Comparison of ENCODE assay signal across 9 cellular contexts in the genomic region with DNA sequence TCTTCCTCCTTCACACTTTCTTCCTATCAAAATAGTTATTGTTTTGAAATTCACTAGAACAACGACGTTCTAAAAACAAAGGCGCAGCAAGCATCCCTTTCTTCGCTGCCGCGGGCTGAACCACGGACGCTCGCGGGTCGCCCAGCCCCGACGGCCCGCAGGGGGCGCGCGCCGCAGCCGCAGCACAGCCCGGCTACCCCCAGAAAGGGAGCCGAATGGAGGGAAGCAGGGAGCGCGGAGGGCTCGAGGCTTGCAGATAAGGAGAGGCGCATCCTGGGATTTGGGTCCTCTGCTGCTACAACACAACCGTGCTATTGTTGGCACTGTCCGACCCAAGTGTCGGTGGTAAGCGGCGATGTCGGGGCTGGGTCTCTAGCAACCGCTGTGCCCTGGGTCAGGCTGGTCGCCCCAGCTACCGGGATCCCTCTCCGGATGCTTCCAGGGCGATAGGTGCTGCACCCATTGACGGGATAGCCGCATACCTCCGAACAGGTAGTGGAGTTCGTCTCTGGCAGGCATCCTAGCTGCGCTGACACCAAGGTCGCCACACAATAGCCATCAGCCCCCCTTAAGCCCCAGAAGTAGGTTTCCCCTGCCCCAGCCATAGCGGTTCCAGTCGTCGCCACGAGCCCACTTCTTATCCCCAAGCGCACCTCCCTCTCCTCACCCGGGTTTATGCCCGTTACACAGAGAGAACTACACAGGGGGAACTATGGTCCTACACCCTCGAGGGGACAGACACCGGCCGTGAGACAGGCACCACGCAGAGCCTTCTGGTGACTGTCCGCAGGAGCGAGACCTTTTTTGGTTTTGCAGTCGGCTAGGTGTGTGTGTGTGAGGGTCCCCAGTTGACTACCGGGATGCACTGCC. TPM values are rescaled to one million over a fixed set of nuclear protein-coding genes. Genes with fewer than 3 reads are reported as not detected.
DNase-seq lines count a peak whose midpoint lies in the region; ATAC-seq and TF ChIP-seq lines count a peak whose summit lies in the region.
"Had no signal": no experiment of that assay in that cellular context is flagged by ENCODE, and none has a peak within 500 bp of the region (broad histone marks: within the 10 kb centered on the region; RNA-seq: fewer than 3 reads in every experiment).

No MANE protein-coding gene starts in this region.

- no peaks in the 10 kb centered on the region for H3K9me2 ChIP-seq in OCI-LY7 (ENCODE audit: insufficient read depth, low read length)

- H3K4me3 ChIP-seq in OCI-LY7 (ENCODE audit: low read depth, low read length, poor library complexity, severe bottlenecking) (no peak overlapping the region), endodermal cell (ENCODE audit: low read length) (peak overlapping the region; percentile 76), osteoblast (ENCODE audit: insufficient read depth, low read length) (no peak overlapping the region)

- H3K79me2 ChIP-seq in OCI-LY7 (ENCODE audit: insufficient read depth, low read depth, low read length) (no peaks in the 10 kb centered on the region), osteoblast (ENCODE audit: insufficient read depth, low read length) (no peaks in the 10 kb centered on the region)

- WGBS in endodermal cell (ENCODE audit: insufficient coverage in 1 of 2, insufficient read length in 1 of 2), 2 experiments: 3 to 4% methylated on average over 26 to 57 of the region's 57 CpGs

- H3K36me3 Mint-ChIP-seq in endodermal cell (ENCODE audit: low read depth): no peaks in the 10 kb centered on the region

- no peak overlapping the region for H2AFZ ChIP-seq in OCI-LY7 (ENCODE audit: low read length)
- H2AFZ ChIP-seq in osteoblast (ENCODE audit: low read length): no peak overlapping the region

- H3K27ac Mint-ChIP-seq in endodermal cell: no peak overlapping the region

- TF ChIP-seq CTCF in GM12873 (IDR thresholded peaks at IDR 0.05; ENCODE audit: insufficient read depth, low read depth, low read length, missing control alignments) (peak; percentile 58), OCI-LY7 (conservative IDR thresholded peaks at IDR 0.05; ENCODE audit: low read length) (peak; percentile 74), endodermal cell (conservative IDR thresholded peaks at IDR 0.05) (peak; percentile 95), osteoblast (IDR thresholded peaks at IDR 0.05; ENCODE audit: extremely low read depth, low read depth, low read length) (peak; percentile 21)

- CTCF ChIA-PET in OCI-LY7 (lab: Charles Lee; ENCODE audit: unreplicated experiment): no interaction called here

- ATAC-seq in GM18873 (IDR thresholded peaks at IDR 0.05; ENCODE audit: low FRiP score, unreplicated experiment): no peak

- POLR2A ChIA-PET in OCI-LY7 (lab: Charles Lee): no interaction called here

- intact Hi-C loops in OCI-LY7 (cut with micrococcal nuclease; ENCODE audit: unreplicated experiment): loop anchor here (5.0 kb wide), 1 partner anchor 933 kb away; no protein-coding TSS in a partner anchor

- H3K9me3 Mint-ChIP-seq in endodermal cell: no peaks in the 10 kb centered on the region

- H3K4me1 ChIP-seq in OCI-LY7 (ENCODE audit: insufficient read depth, low read length, poor library complexity, severe bottlenecking) (peaks cover 11% of the 10 kb centered on the region), endodermal cell (ENCODE audit: control insufficient read depth, insufficient read depth, low read length) (peaks cover 18% of the 10 kb centered on the region), osteoblast (ENCODE audit: insufficient read depth, low read length) (no peaks in the 10 kb centered on the region)

- H3K36me3 ChIP-seq in OCI-LY7 (ENCODE audit: insufficient read depth, low read length): no peaks in the 10 kb centered on the region
- no peaks in the 10 kb centered on the region for H3K36me3 ChIP-seq in endodermal cell (ENCODE audit: control insufficient read depth, insufficient read depth, low read length)
- no peaks in the 10 kb centered on the region for H3K36me3 ChIP-seq in osteoblast (ENCODE audit: insufficient read depth, low read length)

- no TSS peak for BruUV-seq in OCI-LY7 (replicated peaks; lab: Mats Ljungman, UMichigan)

- H4K20me1 ChIP-seq in OCI-LY7 (ENCODE audit: insufficient read depth, low read length): no peaks in the 10 kb centered on the region
- no peaks in the 10 kb centered on the region for H4K20me1 ChIP-seq in osteoblast (ENCODE audit: insufficient read depth, low read length)

- H3K4me2 ChIP-seq in OCI-LY7 (ENCODE audit: low read length) (no peak overlapping the region), osteoblast (ENCODE audit: insufficient read depth, low read length) (no peak overlapping the region)

- H3K9ac ChIP-seq in endodermal cell (ENCODE audit: extremely low read depth, low read length, poor library complexity, severe bottlenecking): no peak overlapping the region

- peaks cover 39% of the 10 kb centered on the region for H3K4me1 Mint-ChIP-seq in endodermal cell

- H3K27ac ChIP-seq in OCI-LY7 (ENCODE audit: low read depth, low read length, poor library complexity, severe bottlenecking): no peak overlapping the region
- peak overlapping the region; percentile 77 for H3K27ac ChIP-seq in endodermal cell (ENCODE audit: low read depth, low read length)
- H3K27ac ChIP-seq in osteoblast (ENCODE audit: low read depth, low read length): no peak overlapping the region

- no peaks in the 10 kb centered on the region for H3K9me3 ChIP-seq in OCI-LY7 (ENCODE audit: low read length)
- no peaks in the 10 kb centered on the region for H3K9me3 ChIP-seq in endodermal cell (ENCODE audit: control insufficient read depth, low read length)
- no peaks in the 10 kb centered on the region for H3K9me3 ChIP-seq in osteoblast (ENCODE audit: low read depth, low read length)

- DNase-seq in OCI-LY7 (ENCODE audit: low spot score) (no peak), endodermal cell (peak; percentile 90), osteoblast (ENCODE audit: insufficient read length, low spot score, missing footprints) (peak; percentile 73), middle frontal gyrus (ENCODE audit: extremely low spot score, low spot score) (no peak), AG08396 (ENCODE audit: low spot score) (no peak), glomerular visceral epithelial cell (ENCODE audit: extremely low spot score) (no peak)

- H3K27me3 ChIP-seq in endodermal cell (ENCODE audit: control insufficient read depth, insufficient read depth, low read length, poor library complexity, severe bottlenecking) (peaks cover 85% of the 10 kb centered on the region), osteoblast (ENCODE audit: insufficient read depth, low read length) (peaks cover 78% of the 10 kb centered on the region)

- peaks cover 83% of the 10 kb centered on the region for H3K27me3 Mint-ChIP-seq in endodermal cell (ENCODE audit: insufficient read depth)

- H3K4me3 Mint-ChIP-seq in endodermal cell: peak overlapping the region; percentile 63

RNA-seq across cellular contexts. Expression of a gene that starts 6.0 kb away (rescaled TPM):
- 0.25 and 0.28 TPM in 2 replicates for total RNA-seq in OCI-LY7 (2014; rRNA removed; shearing (Covaris generic))
- total RNA-seq in OCI-LY7 (2022): 0.15 and 0.52 TPM in 2 replicates
- 1 to 10 TPM; 1.8 to 5.3 TPM for total RNA-seq in endodermal cell
- 5.6 TPM for polyA plus RNA-seq in endodermal cell (2013, experiment 1 of 2)
- 4.6 TPM for polyA plus RNA-seq in endodermal cell (2013, experiment 2 of 2)
- not detected in 2 replicates for total RNA-seq in osteoblast
- polyA plus RNA-seq: urinary bladder had no signal

Comparison
In these comparisons a context has a peak if more than half of its experiments do, and no peak if none do; other contexts are left out.
1. CTCF ChIP-seq: peak in every context shown above with its lines; median percentile 95 in endodermal cell; 74 in OCI-LY7; 58 in GM12873; 21 in osteoblast.
2. DNase-seq: peak in endodermal cell (single experiment) and osteoblast (single experiment); none in OCI-LY7 (single experiment), middle frontal gyrus (single experiment), AG08396 (single experiment) and glomerular visceral epithelial cell (single experiment).